Comparison of ENCODE assay signal across 13 cellular contexts in the genomic region with DNA sequence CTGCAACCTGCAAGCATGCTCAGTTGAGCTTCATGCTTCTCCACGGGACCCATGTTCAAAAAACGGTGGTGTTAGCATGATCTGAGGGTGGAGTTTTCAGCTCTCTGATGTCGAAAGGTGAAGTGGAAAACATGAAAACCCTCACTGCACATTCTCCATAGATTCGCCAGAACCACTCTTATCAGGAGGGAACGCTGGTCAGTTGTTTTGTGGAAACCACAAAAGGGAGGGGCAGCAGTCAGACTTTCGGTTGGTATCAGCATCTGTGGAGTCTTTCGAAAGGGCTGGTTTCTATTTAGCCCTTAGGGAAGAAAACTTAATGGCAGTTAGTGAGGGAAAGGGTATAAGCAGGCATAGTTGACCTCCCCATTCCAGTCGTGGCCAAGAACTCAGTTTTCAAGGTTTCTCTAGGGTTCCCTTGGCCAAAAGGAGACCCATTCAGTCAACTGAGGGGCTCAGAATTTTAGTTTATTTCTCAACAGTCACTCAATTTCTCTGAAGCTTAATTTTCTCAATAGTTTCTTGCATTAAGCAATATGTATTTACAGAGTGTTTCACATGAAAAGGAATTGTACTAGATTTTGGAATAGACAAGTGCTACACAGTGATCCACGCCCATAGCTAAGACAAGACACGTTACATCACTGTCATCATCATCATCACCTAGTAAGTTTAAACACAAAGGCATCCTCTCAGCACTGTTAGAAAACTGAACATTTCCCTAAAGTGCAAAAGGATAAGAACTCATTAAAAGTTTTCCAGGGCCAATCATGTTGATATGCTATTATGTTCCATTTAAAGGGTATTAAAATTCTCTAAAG. TPM values are rescaled to one million over a fixed set of nuclear protein-coding genes. Genes with fewer than 3 reads are reported as not detected.
DNase-seq lines count a peak whose midpoint lies in the region; ATAC-seq, FAIRE-seq and TF ChIP-seq lines count a peak whose summit lies in the region.
"Had no signal": no experiment of that assay in that cellular context is flagged by ENCODE, and none has a peak within 500 bp of the region (broad histone marks: within the 10 kb centered on the region; RNA-seq: fewer than 3 reads in every experiment).

No MANE protein-coding gene starts in this region.

- no peaks in the 10 kb centered on the region for H3K79me2 ChIP-seq in fibroblast of lung (ENCODE audit: control insufficient read depth, insufficient read depth, low read length)

- FAIRE-seq in HTR-8/SVneo (lab: Jason Lieb, UNC): no peak
- FAIRE-seq: A549 had no signal

- no peak overlapping the region for H3K27ac ChIP-seq in fibroblast of lung (ENCODE audit: insufficient read depth, low read length)
- H3K27ac ChIP-seq in vagina: no peak overlapping the region
- H3K27ac ChIP-seq: A549, SJSA1 had no signal

- H2AFZ ChIP-seq in fibroblast of lung (ENCODE audit: low read length): no peak overlapping the region

- ATAC-seq in left ventricle myocardium superior: peak; percentile 39
- ATAC-seq in left cardiac atrium: no peak
- ATAC-seq: A549; activated naive CD4-positive, alpha-beta T cell treated with anti-CD3 and anti-CD28 coated beads, Interleukin-2, amount 50 U/mL, for 72 hours; stimulated activated naive CD8-positive, alpha-beta T cell treated with anti-CD3 and anti-CD28 coated beads, Interleukin-15, Interleukin-2, amounts not matched to agents 100 U/mL and 50 U/mL, for 24 hours had no signal

- H3K4me3 ChIP-seq in fibroblast of lung (replicated peaks in 1 of 4; ENCODE audit: control extremely low read depth in 1 of 4, insufficient read depth in 1 of 4, low read depth in 3 of 4, low read length in 4 of 4) (no peak overlapping the region), vagina (no peak overlapping the region)
- H3K4me3 ChIP-seq: A549, SJSA1 had no signal

- TF ChIP-seq CTCF in fibroblast of lung (conservative IDR thresholded peaks at IDR 0.05 in 1 of 2, IDR thresholded peaks at IDR 0.05 in 1 of 2; ENCODE audit: low read depth in 1 of 2, low read length in 2 of 2) (no peak), vagina (IDR thresholded peaks at IDR 0.05) (no peak)

- H3K36me3 ChIP-seq in fibroblast of lung (ENCODE audit: control insufficient read depth, insufficient read depth, low read length) (no peaks in the 10 kb centered on the region), vagina (no peaks in the 10 kb centered on the region)

- H3K27me3 ChIP-seq in fibroblast of lung (ENCODE audit: control insufficient read depth, insufficient read depth, low read length) (no peaks in the 10 kb centered on the region), vagina (no peaks in the 10 kb centered on the region)
- H3K27me3 ChIP-seq: SJSA1 had no signal

- no peak for TF ChIP-seq POLR2A in vagina (IDR thresholded peaks at IDR 0.05)

- intact Hi-C loops in left ventricle myocardium superior (cut with micrococcal nuclease) (loop anchor here (10.0 kb wide), 1 partner anchor 87 kb away; no protein-coding TSS in a partner anchor), left cardiac atrium (cut with DNase I) (loop anchor here in 1 of 2 donors (10.0 kb wide), 1 partner anchor 187 kb away; no protein-coding TSS in a partner anchor), vagina (cut with DNase I) (no loop called here)

- no peaks in the 10 kb centered on the region for H4K20me1 ChIP-seq in fibroblast of lung (ENCODE audit: control insufficient read depth, extremely low read depth, insufficient read depth, low read length)

- no peaks in the 10 kb centered on the region for H3K4me1 ChIP-seq in fibroblast of lung (ENCODE audit: control insufficient read depth, extremely low read depth, insufficient read depth, low read length)
- no peaks in the 10 kb centered on the region for H3K4me1 ChIP-seq in vagina
- H3K4me1 ChIP-seq: A549, SJSA1 had no signal

- H3K9me3 ChIP-seq in fibroblast of lung (ENCODE audit: control insufficient read depth, insufficient read depth, low read depth, low read length) (no peaks in the 10 kb centered on the region), vagina (no peaks in the 10 kb centered on the region)
- H3K9me3 ChIP-seq: A549, SJSA1 had no signal

- no peak for DNase-seq in left ventricle myocardium superior
- no peak for DNase-seq in left cardiac atrium
- DNase-seq in NOMO-1 (lab: John Stamatoyannopoulos, UW; ENCODE audit: unreplicated experiment in 2 of 2): peak; percentile 62 to 90
- peak; percentile 18 to 62 for DNase-seq in fibroblast of lung (ENCODE audit: low read depth in 2 of 2)
- DNase-seq in HTR-8/SVneo (ENCODE audit: insufficient read length, low spot score): no peak
- DNase-seq in vagina (ENCODE audit: extremely low spot score in 2 of 2): no peak
- no peak for DNase-seq in activated CD4-positive, CD25-positive, alpha-beta regulatory T cell treated with anti-CD3 and anti-CD28 coated beads, Interleukin-2, amount 50 U/mL, for 72 hours
- no peak for DNase-seq in hepatic stellate cell (ENCODE audit: low spot score)
- DNase-seq: IMR-90; stimulated activated naive CD8-positive, alpha-beta T cell treated with anti-CD3 and anti-CD28 coated beads, Interleukin-15, Interleukin-2, amounts not matched to agents 100 U/mL and 50 U/mL, for 24 hours had no signal

- H3K9ac ChIP-seq in fibroblast of lung (ENCODE audit: insufficient read depth, low read length): no peak overlapping the region

- H3K4me2 ChIP-seq in fibroblast of lung (ENCODE audit: extremely low read depth, insufficient read depth, low read length): no peak overlapping the region
- H3K4me2 ChIP-seq: A549 had no signal

RNA-seq across cellular contexts. Expression of a gene that starts 12.4 kb away (rescaled TPM):
- 95.3 TPM for total RNA-seq in left ventricle myocardium superior
- total RNA-seq in left cardiac atrium: 100 to 1,000 TPM in 1 of 2 donors, 10 to 100 TPM in 1; 77.4 to 102 TPM
- 74.6 and 76.8 TPM in 2 replicates for total RNA-seq in fibroblast of lung
- 81.6 and 82.6 TPM in 2 replicates for polyA plus RNA-seq in fibroblast of lung
- 72.1 and 77.5 TPM in 2 replicates for polyA plus RNA-seq in fibroblast of lung (2012)
- polyA minus RNA-seq in fibroblast of lung (ENCODE audit: low replicate concordance): 3.7 and 4.1 TPM in 2 replicates
- total RNA-seq in vagina: 118 TPM

Comparison
In these comparisons a context has a peak if more than half of its experiments do, and no peak if none do; other contexts are left out.
1. DNase-seq: peak in NOMO-1 (2 of 2) and fibroblast of lung (2 of 2); none in left ventricle myocardium superior (single experiment), left cardiac atrium (single experiment), HTR-8/SVneo (single experiment), vagina (0 of 2), activated CD4-positive, CD25-positive, alpha-beta regulatory T cell treated with anti-CD3 and anti-CD28 coated beads, Interleukin-2, amount 50 U/mL, for 72 hours (single experiment) and hepatic stellate cell (single experiment).